In genomic region chr6:128731249-128732165, GRCh38 we compare ENCODE assay signal across 8 cellular contexts.
DNase-seq lines count a peak whose midpoint lies in the region; ATAC-seq and TF ChIP-seq lines count a peak whose summit lies in the region.

No MANE protein-coding gene starts in this region.

- DNase-seq in DMS53 (lab: John Stamatoyannopoulos, UW), result peak; percentile 64
- DNase-seq in HEK293T (ENCODE audit: extremely low spot score), result peak; percentile 56
- peak; percentile 5 to 41 for DNase-seq in NCI-H446 (lab: John Stamatoyannopoulos, UW)
- peak; percentile 80 for DNase-seq in dermis blood vessel endothelial cell
- peak in 1 of 3 donors; percentile 24 for DNase-seq in mucosa of descending colon
- DNase-seq in NCI-H187 (lab: John Stamatoyannopoulos, UW), result no peak
- DNase-seq in activated CD4-positive, alpha-beta T cell treated with anti-CD3 and anti-CD28 coated beads for 4 hours, result no peak
- DNase-seq in posterior vena cava (ENCODE audit: low spot score), result no peak

- CTCF ChIA-PET in HEK293T (lab: Yijun Ruan, JAX), result interaction anchor here (0.7 to 2.0 kb wide), 3 partner anchors 14 to 994 kb away, joined by 3 to 9 read pairs (median 3); no protein-coding TSS in a partner anchor

- H3K4me1 ChIP-seq in mucosa of descending colon (ENCODE audit: low read depth), result no peaks in the 10 kb centered on the region

- POLR2A ChIA-PET in HEK293T (lab: Yijun Ruan, JAX), result no interaction called here

- H3K36me3 ChIP-seq in mucosa of descending colon (ENCODE audit: low read depth), result no peaks in the 10 kb centered on the region

- H3K9me3 ChIP-seq in mucosa of descending colon, result no peaks in the 10 kb centered on the region

- no peak overlapping the region for H3K4me3 ChIP-seq in mucosa of descending colon

- intact Hi-C loops in mucosa of descending colon (cut with DNase I, micrococcal nuclease) (no loop called here), posterior vena cava (cut with DNase I) (loop anchor here in 1 of 2 donors (10.0 kb wide), 1 partner anchor 357 kb away; no protein-coding TSS in a partner anchor)

- TF ChIP-seq CTCF in mucosa of descending colon (IDR thresholded peaks at IDR 0.05), result no peak

- peak; percentile 51 for ATAC-seq in mucosa of descending colon

TF ChIP-seq in HEK293T, 16 proteins besides CTCF, POLR2A, EP300 and RAD21:
- TF ChIP-seq NFRKB (IDR thresholded peaks at IDR 0.05), result no peak
- no peak for TF ChIP-seq PKNOX1 (IDR thresholded peaks at IDR 0.05)
- no peak for TF ChIP-seq ELF4 (IDR thresholded peaks at IDR 0.05)
- no peak for TF ChIP-seq FOXK2 (IDR thresholded peaks at IDR 0.05)
- no peak for TF ChIP-seq ZNF384 (IDR thresholded peaks at IDR 0.05)

Comparison
In these comparisons a context has a peak if more than half of its experiments do, and no peak if none do; other contexts are left out.
1. DNase-seq: peak in DMS53 (single experiment), HEK293T (single experiment), NCI-H446 (2 of 2) and dermis blood vessel endothelial cell (single experiment); none in NCI-H187 (0 of 2), activated CD4-positive, alpha-beta T cell treated with anti-CD3 and anti-CD28 coated beads for 4 hours (0 of 2) and posterior vena cava (single experiment).